In the genomic region with DNA sequence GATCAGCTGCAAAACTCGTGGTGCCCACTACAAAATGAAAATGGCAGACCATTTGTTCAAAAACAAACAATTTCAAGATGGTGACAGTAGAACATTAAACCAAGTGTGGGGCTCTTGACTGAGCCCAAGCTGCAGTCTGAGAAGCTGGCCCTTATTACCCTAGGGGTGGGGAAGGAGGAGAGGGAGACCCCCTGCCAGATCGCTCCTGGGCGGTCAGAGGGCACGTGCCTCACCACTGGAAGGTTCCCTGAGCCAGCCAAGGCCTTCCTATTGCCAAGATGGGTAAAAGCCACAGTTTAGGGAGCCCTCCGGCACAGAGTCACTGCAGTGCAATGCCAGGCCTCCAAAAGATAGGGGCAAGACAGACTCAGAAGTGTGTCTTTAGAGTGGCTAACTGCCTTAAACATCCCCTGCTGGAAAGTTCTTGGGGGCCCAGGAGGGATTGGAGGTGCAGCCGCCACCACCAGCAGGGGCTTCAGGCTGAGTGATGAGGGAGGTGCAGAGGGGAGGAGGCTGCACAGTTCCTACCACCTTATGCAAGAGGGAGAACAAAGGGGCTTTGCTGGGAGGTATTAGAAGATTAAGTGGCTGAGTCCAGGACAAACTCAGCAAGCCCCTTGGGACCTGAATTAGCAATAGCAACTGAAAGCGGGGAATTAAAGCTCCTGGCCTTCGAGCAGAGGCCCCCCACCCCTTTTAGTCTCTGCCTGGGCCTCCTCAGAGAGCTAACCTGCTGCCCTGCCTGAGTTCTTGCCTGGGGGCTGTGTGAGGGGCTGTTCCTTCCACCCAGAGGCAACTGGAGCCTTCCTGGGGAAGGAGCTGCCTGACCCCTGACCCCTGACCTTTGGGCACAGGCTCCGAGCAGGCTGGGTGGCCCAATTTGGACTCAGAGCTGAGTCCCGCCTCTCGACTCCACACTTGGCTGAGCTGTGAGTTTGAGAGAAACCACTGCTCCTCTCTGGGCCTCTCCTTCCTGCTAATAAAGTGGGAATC, we compare ENCODE assay signal across 15 cellular contexts.
"Had no signal": no experiment of that assay in that cellular context is flagged by ENCODE, and none has a peak within 500 bp of the region (broad histone marks: within the 10 kb centered on the region; RNA-seq: fewer than 3 reads in every experiment).

No MANE protein-coding gene starts in this region.

- FAIRE-seq: TTC549 had no signal

- H3K27me3 ChIP-seq: right atrium auricular region had no signal

- H3K36me3 Mint-ChIP-seq: activated naive CD4-positive, alpha-beta T cell treated with anti-CD3 and anti-CD28 coated beads, Interleukin-2, amount 50 U/mL, for 72 hours; stimulated activated effector memory CD8-positive, alpha-beta T cell treated with anti-CD3 and anti-CD28 coated beads, Interleukin-12 subunit alpha, Interleukin-12 subunit beta, amount 100 ng/mL, for 72 hours had no signal

- ATAC-seq: activated naive CD4-positive, alpha-beta T cell treated with anti-CD3 and anti-CD28 coated beads, Interleukin-2, amount 50 U/mL, for 72 hours; stimulated activated effector memory CD8-positive, alpha-beta T cell treated with anti-CD3 and anti-CD28 coated beads, Interleukin-12 subunit alpha, Interleukin-12 subunit beta, amount 100 ng/mL, for 72 hours had no signal

- H3K4me3 Mint-ChIP-seq: dendritic cell treated with granulocyte-macrophage colony-stimulating factor and Interleukin-4, amounts not matched to agents 40 ng/mL and 50 ng/mL, for 4 days; stimulated activated effector memory CD8-positive, alpha-beta T cell treated with anti-CD3 and anti-CD28 coated beads, Interleukin-12 subunit alpha, Interleukin-12 subunit beta, amount 100 ng/mL, for 72 hours had no signal

- H3K4me1 Mint-ChIP-seq: stimulated activated effector memory CD8-positive, alpha-beta T cell treated with anti-CD3 and anti-CD28 coated beads, Interleukin-12 subunit alpha, Interleukin-12 subunit beta, amount 100 ng/mL, for 72 hours had no signal

- DNase-seq: activated effector memory CD4-positive, alpha-beta T cell treated with anti-CD3 and anti-CD28 coated beads, Interleukin-2, amount 50 U/mL, for 16 hours; activated T-cell treated with anti-CD3 and anti-CD28 coated beads, Interleukin-2, amount 50 U/mL, for 1 hour; amniotic stem cell; brain microvascular endothelial cell; cerebellar nuclear complex; hippocampal formation; midbrain; T-helper 1 cell; tibial artery had no signal

- H3K4me2 ChIP-seq: smooth muscle cell had no signal

- H3K27ac Mint-ChIP-seq: activated naive CD4-positive, alpha-beta T cell treated with anti-CD3 and anti-CD28 coated beads, Interleukin-2, amount 50 U/mL, for 72 hours; dendritic cell treated with granulocyte-macrophage colony-stimulating factor and Interleukin-4, amounts not matched to agents 40 ng/mL and 50 ng/mL, for 4 days; stimulated activated effector memory CD8-positive, alpha-beta T cell treated with anti-CD3 and anti-CD28 coated beads, Interleukin-12 subunit alpha, Interleukin-12 subunit beta, amount 100 ng/mL, for 72 hours had no signal

- H3K36me3 ChIP-seq: brain microvascular endothelial cell, right atrium auricular region, tibial artery had no signal

- H3K9me3 ChIP-seq: right atrium auricular region, tibial artery had no signal

- H3K27ac ChIP-seq: brain microvascular endothelial cell, right atrium auricular region, tibial artery had no signal

- H3K4me1 ChIP-seq: right atrium auricular region, tibial artery had no signal

- H3K9me3 Mint-ChIP-seq: activated naive CD4-positive, alpha-beta T cell treated with anti-CD3 and anti-CD28 coated beads, Interleukin-2, amount 50 U/mL, for 72 hours; dendritic cell treated with granulocyte-macrophage colony-stimulating factor and Interleukin-4, amounts not matched to agents 40 ng/mL and 50 ng/mL, for 4 days; stimulated activated effector memory CD8-positive, alpha-beta T cell treated with anti-CD3 and anti-CD28 coated beads, Interleukin-12 subunit alpha, Interleukin-12 subunit beta, amount 100 ng/mL, for 72 hours had no signal

- H3K4me3 ChIP-seq: right atrium auricular region, smooth muscle cell, tibial artery had no signal
